21 cellular contexts compared by ENCODE assay signal in genomic region chr10:131211965-131212619, GRCh38.
A peak's percentile ranks its signal among the peaks of the same experiment; 100 is the strongest.
DNase-seq lines count a peak whose midpoint lies in the region; ATAC-seq, FAIRE-seq and TF ChIP-seq lines count a peak whose summit lies in the region.
"Had no signal": no experiment of that assay in that cellular context is flagged by ENCODE, and none has a peak within 500 bp of the region (broad histone marks: within the 10 kb centered on the region; RNA-seq: fewer than 3 reads in every experiment).

No MANE protein-coding gene starts in this region.

- FAIRE-seq in K562 (lab: Jason Lieb, UNC) = no peak
- no peak for FAIRE-seq in kidney (lab: Jason Lieb, UNC)
- FAIRE-seq: GM18507, H54 had no signal

- no peak for TF ChIP-seq EP300 in K562 (IDR thresholded peaks at IDR 0.05; ENCODE audit: low read length)

- POLR2A ChIA-PET in K562 (lab: Yijun Ruan, JAX) = no interaction called here

- BruUV-seq in K562 (replicated peaks; lab: Mats Ljungman, UMichigan) = no TSS peak

- 0% methylated on average over 2 of the region's 2 CpGs for WGBS in K562 (ENCODE audit: insufficient coverage, low coverage, missing lambda C conversion rate)
- 92 to 100% methylated on average over 2 of the region's 2 CpGs for WGBS in testis, 2 donors

- intact Hi-C loops in K562 (cut with micrococcal nuclease) (no loop called here), kidney (cut with DNase I) (no loop called here), testis (cut with DNase I; ENCODE audit: low total_unique reads) (no loop called here)

- no peak overlapping the region for H2AFZ ChIP-seq in K562 (ENCODE audit: low read depth, low read length)
- H2AFZ ChIP-seq: PC-9 had no signal

- H3K27ac ChIP-seq in BLaER1 treated with 17β-estradiol and CSF1 and Interleukin-3, amounts not matched to agents 10 nM and 100 nM = peak overlapping the region in 3 of 11 experiments; percentile 52 to 61 (median 56); a peak in 3 of 22 replicates
- H3K27ac ChIP-seq in K562 (ENCODE audit: extremely low read depth, low read depth, low read length) (no peak overlapping the region), kidney (ENCODE audit: low read depth in 2 of 2, low read length in 2 of 2) (no peak overlapping the region), testis (no peak overlapping the region)
- H3K27ac ChIP-seq: PC-9, SJSA1 had no signal

- H3K9me3 ChIP-seq in BLaER1 treated with 17β-estradiol and CSF1 and Interleukin-3, amounts not matched to agents 10 nM and 100 nM (replicated peaks in 1 of 11) = no peaks in the 10 kb centered on the region
- H3K9me3 ChIP-seq in K562 (replicated peaks; ENCODE audit: control insufficient read depth, insufficient read depth, low read depth, low read length) (no peaks in the 10 kb centered on the region), kidney (ENCODE audit: control insufficient read depth in 1 of 2, low read length in 2 of 2) (no peaks in the 10 kb centered on the region), testis (no peaks in the 10 kb centered on the region)
- H3K9me3 ChIP-seq: MG63 had no signal

- TF ChIP-seq CTCF in K562 (IDR thresholded peaks at IDR 0.05 in 2 of 3, conservative IDR thresholded peaks at IDR 0.05 in 1 of 3; ENCODE audit: insufficient read depth in 2 of 3, low read depth in 1 of 3, low read length in 3 of 3) (no peak), kidney (IDR thresholded peaks at IDR 0.05; ENCODE audit: borderline replicate concordance, extremely low read depth, insufficient read depth) (no peak), testis (IDR thresholded peaks at IDR 0.05) (no peak)

- no peaks in the 10 kb centered on the region; a peak in 1 of 22 replicates for H4K20me1 ChIP-seq in BLaER1 treated with 17β-estradiol and CSF1 and Interleukin-3, amounts not matched to agents 10 nM and 100 nM
- no peaks in the 10 kb centered on the region for H4K20me1 ChIP-seq in K562 (replicated peaks; ENCODE audit: control insufficient read depth, insufficient read depth, low read length)

- H3K27me3 ChIP-seq in BLaER1 treated with 17β-estradiol and CSF1 and Interleukin-3, amounts not matched to agents 10 nM and 100 nM = no peaks in the 10 kb centered on the region
- peaks cover 0 to 15% of the 10 kb centered on the region in 2 experiments; a peak in 2 of 5 replicates for H3K27me3 ChIP-seq in K562 (ENCODE audit: control insufficient read depth in 2 of 2, insufficient read depth in 2 of 2, low read length in 2 of 2)
- H3K27me3 ChIP-seq in testis = no peaks in the 10 kb centered on the region
- H3K27me3 ChIP-seq: MG63, SJSA1 had no signal

- peak overlapping the region in 8 of 11 experiments; percentile 74 to 98 (median 84); a peak in 15 of 22 replicates for H3K4me2 ChIP-seq in BLaER1 treated with 17β-estradiol and CSF1 and Interleukin-3, amounts not matched to agents 10 nM and 100 nM
- H3K4me2 ChIP-seq in K562 (ENCODE audit: insufficient read depth, low read length) = no peak overlapping the region
- H3K4me2 ChIP-seq: PC-9 had no signal

- H3K9ac ChIP-seq in BLaER1 treated with 17β-estradiol and CSF1 and Interleukin-3, amounts not matched to agents 10 nM and 100 nM = peak overlapping the region in 1 of 11 experiments; percentile 53; a peak in 1 of 22 replicates
- H3K9ac ChIP-seq in K562 (ENCODE audit: insufficient read depth in 1 of 2, low read depth in 2 of 2, low read length in 2 of 2) (no peak overlapping the region), kidney (ENCODE audit: low read length in 2 of 2) (no peak overlapping the region)

- in situ Hi-C loops in K562 (cut with MboI) = no loop called here

- TF ChIP-seq RAD21 in K562 (CRISPR knock-in tag; conservative IDR thresholded peaks at IDR 0.05 in 1 of 2, IDR thresholded peaks at IDR 0.05 in 1 of 2) = no peak

- CTCF ChIA-PET in K562 (lab: Yijun Ruan, JAX; ENCODE audit: low intra/inter-chr PET ratio) = no interaction called here

- 0 out of 22 replicates have a peak, but pooled peaks cover 0 to 9% (median 0%) of the 10 kb centered on the region in 11 experiments for H3K36me3 ChIP-seq in BLaER1 treated with 17β-estradiol and CSF1 and Interleukin-3, amounts not matched to agents 10 nM and 100 nM
- H3K36me3 ChIP-seq in K562 (ENCODE audit: control insufficient read depth, insufficient read depth, low read length) (no peaks in the 10 kb centered on the region), kidney (ENCODE audit: control insufficient read depth in 1 of 2, insufficient read depth in 2 of 2, low read length in 2 of 2) (no peaks in the 10 kb centered on the region), testis (ENCODE audit: low read depth, missing control alignments) (no peaks in the 10 kb centered on the region)
- H3K36me3 ChIP-seq: MG63, SJSA1 had no signal

- no peaks in the 10 kb centered on the region for H3K9me1 ChIP-seq in K562 (ENCODE audit: control insufficient read depth, insufficient read depth, low read length)

- TF ChIP-seq POLR2A in K562 (conservative IDR thresholded peaks at IDR 0.05) (no peak), testis (IDR thresholded peaks at IDR 0.05) (no peak)

- ATAC-seq in K562 (no peak), HG02884 (IDR thresholded peaks at IDR 0.05; ENCODE audit: unreplicated experiment) (no peak), HG03442 (IDR thresholded peaks at IDR 0.05; ENCODE audit: unreplicated experiment) (no peak)

- no peak overlapping the region for H3K4me3 ChIP-seq in BLaER1 treated with 17β-estradiol and CSF1 and Interleukin-3, amounts not matched to agents 10 nM and 100 nM
- H3K4me3 ChIP-seq in K562 = no peak overlapping the region
- no peak overlapping the region for H3K4me3 ChIP-seq in kidney (ENCODE audit: low read length in 2 of 2)
- H3K4me3 ChIP-seq in testis = no peak overlapping the region
- H3K4me3 ChIP-seq: MG63, PC-9, SJSA1 had no signal

- peaks cover 24 to 98% (median 93%) of the 10 kb centered on the region in 10 experiments for H3K4me1 ChIP-seq in BLaER1 treated with 17β-estradiol and CSF1 and Interleukin-3, amounts not matched to agents 10 nM and 100 nM
- H3K4me1 ChIP-seq in K562 (replicated peaks in 1 of 2; ENCODE audit: control insufficient read depth in 2 of 2, insufficient read depth in 2 of 2, low read length in 2 of 2) (no peaks in the 10 kb centered on the region), kidney (ENCODE audit: control insufficient read depth in 1 of 2, insufficient read depth in 1 of 2, low read depth in 1 of 2, low read length in 2 of 2) (no peaks in the 10 kb centered on the region), testis (peaks cover 4% of the 10 kb centered on the region)
- H3K4me1 ChIP-seq: SJSA1 had no signal

- H3K79me2 ChIP-seq in K562 (ENCODE audit: control insufficient read depth, insufficient read depth, low read length) = no peaks in the 10 kb centered on the region

- DNase-seq in K562 (ENCODE audit: extremely low read depth in 1 of 4, low spot score in 3 of 4) = no peak
- DNase-seq in kidney = peak; percentile 15
- peak; percentile 7 for DNase-seq in testis
- DNase-seq in D341Med (ENCODE audit: low spot score) = no peak
- DNase-seq: CD8-positive, alpha-beta memory T cell; DMS53; KG1; MG63; NCI-H2029; NCI-H446 treated with DMSO at 0.1 percent for 48 hours; NCI-H526; NCI-H82; PC-9; Right ventricle myocardium superior; RPMI8226 had no signal

TF ChIP-seq in K562, 482 proteins besides CTCF, POLR2A, EP300 and RAD21 (continues in another document):
- no peak for TF ChIP-seq TSC22D4 (tag; IDR thresholded peaks at IDR 0.05)
- TF ChIP-seq, protein P1, sequence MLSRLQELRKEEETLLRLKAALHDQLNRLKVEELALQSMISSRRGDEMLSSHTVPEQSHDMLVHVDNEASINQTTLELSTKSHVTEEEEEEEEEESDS (CRISPR knock-in tag; IDR thresholded peaks at IDR 0.05) = no peak
- TF ChIP-seq BRD4 (IDR thresholded peaks at IDR 0.05) = no peak
- TF ChIP-seq ZNF224 (CRISPR knock-in tag; IDR thresholded peaks at IDR 0.05) = no peak
- TF ChIP-seq, protein P2, sequence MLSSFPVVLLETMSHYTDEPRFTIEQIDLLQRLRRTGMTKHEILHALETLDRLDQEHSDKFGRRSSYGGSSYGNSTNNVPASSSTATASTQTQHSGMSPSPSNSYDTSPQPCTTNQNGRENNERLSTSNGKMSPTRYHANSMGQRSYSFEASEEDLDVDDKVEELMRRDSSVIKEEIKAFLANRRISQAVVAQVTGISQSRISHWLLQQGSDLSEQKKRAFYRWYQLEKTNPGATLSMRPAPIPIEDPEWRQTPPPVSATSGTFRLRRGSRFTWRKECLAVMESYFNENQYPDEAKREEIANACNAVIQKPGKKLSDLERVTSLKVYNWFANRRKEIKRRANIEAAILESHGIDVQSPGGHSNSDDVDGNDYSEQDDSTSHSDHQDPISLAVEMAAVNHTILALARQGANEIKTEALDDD (IDR thresholded peaks at IDR 0.05) = no peak
- TF ChIP-seq, protein P3, sequence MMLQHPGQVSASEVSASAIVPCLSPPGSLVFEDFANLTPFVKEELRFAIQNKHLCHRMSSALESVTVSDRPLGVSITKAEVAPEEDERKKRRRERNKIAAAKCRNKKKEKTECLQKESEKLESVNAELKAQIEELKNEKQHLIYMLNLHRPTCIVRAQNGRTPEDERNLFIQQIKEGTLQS (IDR thresholded peaks at IDR 0.05) = no peak
- TF ChIP-seq, protein P3 (CRISPR knock-in tag; conservative IDR thresholded peaks at IDR 0.05) = no peak
- TF ChIP-seq RCOR1 (IDR thresholded peaks at IDR 0.05; ENCODE audit: borderline replicate concordance in 1 of 2, low read depth in 2 of 2, low read length in 2 of 2) = peak in 1 of 2 experiments; percentile 78; a peak in 2 of 4 replicates
- TF ChIP-seq, protein P4, sequence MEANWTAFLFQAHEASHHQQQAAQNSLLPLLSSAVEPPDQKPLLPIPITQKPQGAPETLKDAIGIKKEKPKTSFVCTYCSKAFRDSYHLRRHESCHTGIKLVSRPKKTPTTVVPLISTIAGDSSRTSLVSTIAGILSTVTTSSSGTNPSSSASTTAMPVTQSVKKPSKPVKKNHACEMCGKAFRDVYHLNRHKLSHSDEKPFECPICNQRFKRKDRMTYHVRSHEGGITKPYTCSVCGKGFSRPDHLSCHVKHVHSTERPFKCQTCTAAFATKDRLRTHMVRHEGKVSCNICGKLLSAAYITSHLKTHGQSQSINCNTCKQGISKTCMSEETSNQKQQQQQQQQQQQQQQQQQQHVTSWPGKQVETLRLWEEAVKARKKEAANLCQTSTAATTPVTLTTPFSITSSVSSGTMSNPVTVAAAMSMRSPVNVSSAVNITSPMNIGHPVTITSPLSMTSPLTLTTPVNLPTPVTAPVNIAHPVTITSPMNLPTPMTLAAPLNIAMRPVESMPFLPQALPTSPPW (CRISPR knock-in tag; IDR thresholded peaks at IDR 0.05) = no peak
- TF ChIP-seq ZNF217 (CRISPR knock-in tag; IDR thresholded peaks at IDR 0.05) = no peak
- no peak for TF ChIP-seq NFIC (IDR thresholded peaks at IDR 0.05)
- no peak for TF ChIP-seq RUNX1 (IDR thresholded peaks at IDR 0.05; ENCODE audit: low read depth)

Comparison
In these comparisons a context has a peak if more than half of its experiments do, and no peak if none do; other contexts are left out.
1. DNase-seq: peak in kidney (single experiment) and testis (single experiment); none in K562 (0 of 4) and D341Med (single experiment).